ENCODE assay signal across 17 cellular contexts in the genomic region with DNA sequence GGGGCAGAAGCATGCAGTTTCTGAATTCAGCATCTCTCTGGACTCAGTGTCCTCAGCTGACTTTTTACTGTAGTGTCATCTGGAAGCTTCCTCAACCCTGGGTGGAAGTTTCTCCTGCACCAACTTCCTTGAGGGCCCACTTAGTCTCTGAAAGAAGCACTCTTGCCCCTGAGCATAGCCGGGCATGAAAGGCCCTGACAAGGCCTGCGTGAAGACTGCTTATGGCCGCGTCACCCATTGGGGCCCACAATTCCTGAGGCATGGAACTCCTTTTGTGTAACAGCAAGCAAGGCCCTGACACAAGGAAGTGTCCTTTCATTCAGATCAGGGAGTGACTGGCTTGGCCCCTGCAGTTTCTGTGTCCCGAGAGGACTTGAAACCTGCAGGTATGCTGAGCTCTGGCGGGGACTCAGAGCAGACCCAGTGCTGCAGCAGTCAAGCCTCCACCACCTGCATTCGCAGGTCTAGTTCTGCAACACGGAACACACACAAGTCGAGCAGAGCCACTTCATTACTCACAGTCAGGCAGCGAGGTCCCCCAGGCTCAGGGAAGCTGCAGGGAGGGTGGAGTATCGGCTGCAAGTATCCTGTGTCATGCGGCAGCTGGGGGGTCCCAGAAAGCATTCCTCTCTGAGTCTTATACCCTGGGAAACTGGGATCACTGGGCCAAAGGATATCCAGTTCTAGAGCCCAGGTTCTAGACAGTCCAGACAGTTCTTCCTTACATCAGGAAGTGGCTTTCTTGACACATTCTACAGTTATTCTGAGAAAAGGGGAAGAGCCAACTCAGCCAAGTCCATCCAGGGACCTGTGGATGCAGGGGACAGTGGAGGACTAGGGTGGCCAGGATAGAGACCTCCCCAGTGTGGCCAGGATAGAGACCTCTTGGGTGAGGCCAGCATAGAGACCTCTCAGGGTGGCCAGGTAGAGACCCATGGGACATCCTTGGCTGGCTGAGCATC. TPM values are rescaled to one million over a fixed set of nuclear protein-coding genes. Genes with fewer than 3 reads are reported as not detected.
A peak's percentile ranks its signal among the peaks of the same experiment; 100 is the strongest.
DNase-seq lines count a peak whose midpoint lies in the region; ATAC-seq, FAIRE-seq and TF ChIP-seq lines count a peak whose summit lies in the region.
"Had no signal": no experiment of that assay in that cellular context is flagged by ENCODE, and none has a peak within 500 bp of the region (broad histone marks: within the 10 kb centered on the region; RNA-seq: fewer than 3 reads in every experiment).

No MANE protein-coding gene starts in this region.

- peaks cover 4% of the 10 kb centered on the region for H3K36me3 Mint-ChIP-seq in astrocyte (ENCODE audit: low read depth, unreplicated experiment)
- H3K36me3 Mint-ChIP-seq: naive B cell; stimulated activated effector memory CD8-positive, alpha-beta T cell treated with anti-CD3 and anti-CD28 coated beads, Interleukin-12 subunit alpha, Interleukin-12 subunit beta, amount 100 ng/mL, for 72 hours had no signal

- H3K27ac Mint-ChIP-seq in astrocyte (ENCODE audit: unreplicated experiment): peak overlapping the region; percentile 7
- H3K27ac Mint-ChIP-seq: stimulated activated effector memory CD8-positive, alpha-beta T cell treated with anti-CD3 and anti-CD28 coated beads, Interleukin-12 subunit alpha, Interleukin-12 subunit beta, amount 100 ng/mL, for 72 hours had no signal

- TF ChIP-seq CTCF in GM12865 (IDR thresholded peaks at IDR 0.05; ENCODE audit: insufficient read depth, low read depth, low read length, missing control alignments) (no peak), astrocyte (IDR thresholded peaks at IDR 0.05; ENCODE audit: insufficient read depth, low read depth, low read length) (no peak), psoas muscle (IDR thresholded peaks at IDR 0.05) (no peak), suprapubic skin (IDR thresholded peaks at IDR 0.05) (no peak)

- 86 to 91% (median 90%) methylated on average over 12 of the region's 12 CpGs for WGBS in psoas muscle, 3 donors
- 97% methylated on average over 6 of the region's 12 CpGs for WGBS in suprapubic skin

- peaks cover 70% of the 10 kb centered on the region for H3K36me3 ChIP-seq in astrocyte (ENCODE audit: insufficient read depth, low read length)
- no peaks in the 10 kb centered on the region for H3K36me3 ChIP-seq in psoas muscle (ENCODE audit: insufficient read depth in 1 of 2, low read depth in 1 of 2)
- peaks cover 4% of the 10 kb centered on the region for H3K36me3 ChIP-seq in suprapubic skin

- H4K20me1 ChIP-seq in astrocyte (ENCODE audit: insufficient read depth, low read length): peaks cover 22% of the 10 kb centered on the region

- H3K9me3 Mint-ChIP-seq in astrocyte (ENCODE audit: unreplicated experiment): no peaks in the 10 kb centered on the region
- H3K9me3 Mint-ChIP-seq: naive B cell; stimulated activated effector memory CD8-positive, alpha-beta T cell treated with anti-CD3 and anti-CD28 coated beads, Interleukin-12 subunit alpha, Interleukin-12 subunit beta, amount 100 ng/mL, for 72 hours had no signal

- ATAC-seq in GM21367 (IDR thresholded peaks at IDR 0.05; ENCODE audit: unreplicated experiment) (peak; percentile 52), HG03025 (IDR thresholded peaks at IDR 0.05; ENCODE audit: low FRiP score, unreplicated experiment) (peak; percentile 82), psoas muscle (no peak), HG03432 (IDR thresholded peaks at IDR 0.05; ENCODE audit: unreplicated experiment) (no peak)
- ATAC-seq: PC-3; stimulated activated effector memory CD8-positive, alpha-beta T cell treated with anti-CD3 and anti-CD28 coated beads, Interleukin-12 subunit alpha, Interleukin-12 subunit beta, amount 100 ng/mL, for 72 hours had no signal

- H3K4me3 ChIP-seq in GM12865 (ENCODE audit: low read depth, low read length): no peak overlapping the region
- no peak overlapping the region for H3K4me3 ChIP-seq in astrocyte (ENCODE audit: insufficient read depth, low read depth, low read length)
- no peak overlapping the region for H3K4me3 ChIP-seq in psoas muscle
- H3K4me3 ChIP-seq in suprapubic skin: no peak overlapping the region
- H3K4me3 ChIP-seq: vagina had no signal

- intact Hi-C loops in psoas muscle (cut with DNase I): no loop called here

- no peak overlapping the region for H3K4me3 Mint-ChIP-seq in astrocyte (ENCODE audit: unreplicated experiment)
- H3K4me3 Mint-ChIP-seq: naive B cell; stimulated activated effector memory CD8-positive, alpha-beta T cell treated with anti-CD3 and anti-CD28 coated beads, Interleukin-12 subunit alpha, Interleukin-12 subunit beta, amount 100 ng/mL, for 72 hours had no signal

- H3K9me3 ChIP-seq in astrocyte (ENCODE audit: insufficient read depth, low read depth, low read length): no peaks in the 10 kb centered on the region
- H3K9me3 ChIP-seq in psoas muscle: no peaks in the 10 kb centered on the region
- H3K9me3 ChIP-seq in suprapubic skin: no peaks in the 10 kb centered on the region
- H3K9me3 ChIP-seq: vagina had no signal

- DNase-seq in GM12865 (ENCODE audit: low read depth) (peak; percentile 75), astrocyte (ENCODE audit: low read depth) (no peak), psoas muscle (no peak), suprapubic skin (ENCODE audit: low spot score in 2 of 2) (no peak), ureter (ENCODE audit: low spot score) (no peak)
- DNase-seq: activated CD4-positive, CD25-positive, alpha-beta regulatory T cell; naive B cell; NCI-H345; PC-3; stimulated activated CD4-positive, alpha-beta T cell treated with anti-CD3 and anti-CD28 coated beads, Interleukin-4, amount 100 ng/mL, for 24 hours had no signal

- H3K27me3 ChIP-seq in astrocyte (ENCODE audit: insufficient read depth, low read length) (no peaks in the 10 kb centered on the region), psoas muscle (ENCODE audit: insufficient read depth in 3 of 3, low read length in 2 of 3) (no peaks in the 10 kb centered on the region), suprapubic skin (no peaks in the 10 kb centered on the region)
- H3K27me3 ChIP-seq: vagina had no signal

- TF ChIP-seq POLR2A in suprapubic skin (IDR thresholded peaks at IDR 0.05): no peak

- no peak overlapping the region for H3K27ac ChIP-seq in astrocyte (ENCODE audit: low read depth, low read length)
- no peak overlapping the region for H3K27ac ChIP-seq in psoas muscle
- no peak overlapping the region for H3K27ac ChIP-seq in suprapubic skin
- H3K27ac ChIP-seq: vagina had no signal

- H3K4me2 ChIP-seq in astrocyte (ENCODE audit: low read length): no peak overlapping the region

- H3K27me3 Mint-ChIP-seq in astrocyte (ENCODE audit: low read depth, unreplicated experiment): no peaks in the 10 kb centered on the region

- no peak overlapping the region for H2AFZ ChIP-seq in astrocyte (ENCODE audit: low read depth, low read length)

- no peak overlapping the region for H3K9ac ChIP-seq in astrocyte (ENCODE audit: low read length)

- H3K4me1 ChIP-seq in astrocyte (ENCODE audit: insufficient read depth, low read length) (peaks cover 16% of the 10 kb centered on the region), psoas muscle (no peaks in the 10 kb centered on the region), suprapubic skin (no peaks in the 10 kb centered on the region)
- H3K4me1 ChIP-seq: vagina had no signal

- TF ChIP-seq EP300 in suprapubic skin (IDR thresholded peaks at IDR 0.05): no peak

- FAIRE-seq in astrocyte (lab: Jason Lieb, UNC): no peak

- H3K4me1 Mint-ChIP-seq in astrocyte (ENCODE audit: low read depth, unreplicated experiment): peaks cover 6% of the 10 kb centered on the region
- H3K4me1 Mint-ChIP-seq: stimulated activated effector memory CD8-positive, alpha-beta T cell treated with anti-CD3 and anti-CD28 coated beads, Interleukin-12 subunit alpha, Interleukin-12 subunit beta, amount 100 ng/mL, for 72 hours had no signal

- H3K79me2 ChIP-seq in astrocyte (ENCODE audit: insufficient read depth, low read length): no peaks in the 10 kb centered on the region

RNA-seq across cellular contexts. Expression of gene PRLH, which starts 35.6 kb away (rescaled TPM):
- total RNA-seq in astrocyte: not detected in 2 replicates
- not detected for total RNA-seq in psoas muscle
- polyA plus RNA-seq in psoas muscle: not detected
- not detected for total RNA-seq in suprapubic skin
- not detected for total RNA-seq in ureter
- total RNA-seq: MCF 10A, PC-3, vagina had no signal
- polyA plus RNA-seq: adipose tissue had no signal

RNA-seq across cellular contexts. Expression of gene MLPH, which starts 43.7 kb away (rescaled TPM):
- total RNA-seq in astrocyte: 14.2 and 16.2 TPM in 2 replicates
- total RNA-seq in psoas muscle: 1 to 10 TPM in 3 of 4 donors, under 1 TPM in 1; 0.91 to 7.8 (median 3.2) TPM
- 1 to 10 TPM; 1.4 to 5.6 (median 1.9) TPM for polyA plus RNA-seq in psoas muscle
- total RNA-seq in suprapubic skin: 10 to 100 TPM in 3 of 4 donors, 1 to 10 TPM in 1; 8.8 to 41.1 (median 24.4) TPM
- total RNA-seq in ureter: 236 TPM

RNA-seq across cellular contexts. Expression of gene RAB17, which starts 59.8 kb away (rescaled TPM):
- total RNA-seq in astrocyte (0.34 and 1.4 TPM in 2 replicates), psoas muscle (1 to 10 TPM; 1.1 to 1.5 (median 1.2) TPM), suprapubic skin (1 to 10 TPM; 3.3 to 8.5 (median 6.0) TPM), ureter (24.2 TPM)
- polyA plus RNA-seq in psoas muscle: 1 to 10 TPM in 1 of 3 donors, under 1 TPM in 2; 0.52 to 1.3 (median 0.80) TPM
- total RNA-seq: vagina had no signal

Comparison
In these comparisons a context has a peak if more than half of its experiments do, and no peak if none do; other contexts are left out.
1. ATAC-seq: peak in GM21367 (single experiment) and HG03025 (single experiment); none in psoas muscle (0 of 4) and HG03432 (single experiment).